ENCODE assay signal across 34 cellular contexts in genomic region chr17:79510071-79510470, GRCh38.
"Had no signal": no experiment of that assay in that cellular context is flagged by ENCODE, and none has a peak within 500 bp of the region (broad histone marks: within the 10 kb centered on the region; RNA-seq: fewer than 3 reads in every experiment).

No MANE protein-coding gene starts in this region.

- H3K4me2 ChIP-seq: KMS-11 had no signal

- H3K36me3 ChIP-seq: MG63 had no signal

- DNase-seq: Karpas-422, Kasumi-1, KBM-7, KG1, MG63, MM.1S, MV-4-11, NCI-H1048, NCI-H1092, NCI-H1092 treated with DMSO at 0.1 percent for 48 hours, NCI-H1105, NCI-H1105 treated with DMSO at 0.1 percent for 48 hours, NCI-H1417, NCI-H1417 treated with DMSO at 0.1 percent for 48 hours, NCI-H1436, NCI-H1436 treated with DMSO at 0.1 percent for 48 hours, NCI-H146, NCI-H1694, NCI-H1694 treated with DMSO at 0.1 percent for 48 hours, NCI-H187, NCI-H1930, NCI-H2029, NCI-H2029 treated with DMSO at 0.1 percent for 48 hours, NCI-H2081, NCI-H2081 treated with DMSO at 0.1 percent for 48 hours, NCI-H2107, NCI-H2171, NCI-H2171 treated with DMSO at 0.1 percent for 48 hours, NCI-H2227 treated with DMSO at 0.1 percent for 48 hours, NCI-H226, NCI-H345, NCI-H446, NCI-H446 treated with DMSO at 0.1 percent for 48 hours had no signal

- H3K9me3 ChIP-seq: MG63 had no signal

- H3K4me3 ChIP-seq: MG63 had no signal

- H3K27me3 ChIP-seq: MG63 had no signal

- H3K27ac ChIP-seq: KMS-11 had no signal

- H3K9ac ChIP-seq: KMS-11 had no signal
